In genomic region chr1:4655674-4656532, GRCh38 we compare ENCODE assay signal across 8 cellular contexts. TPM values are rescaled to one million over a fixed set of nuclear protein-coding genes. Genes with fewer than 3 reads are reported as not detected.
A peak's percentile ranks its signal among the peaks of the same experiment; 100 is the strongest.
DNase-seq lines count a peak whose midpoint lies in the region; ATAC-seq and TF ChIP-seq lines count a peak whose summit lies in the region.

No MANE protein-coding gene starts in this region.

- no peak for ATAC-seq in HG03196 (IDR thresholded peaks at IDR 0.05; ENCODE audit: unreplicated experiment)

- WGBS in iPS DF 6.9 (ENCODE audit: insufficient coverage, insufficient read length) = no CpG with 5 or more reads among the region's 78 CpGs
- 1 to 13% (median 2%) methylated on average over 17 to 78 of the region's 78 CpGs for WGBS in spleen, 5 donors

- TF ChIP-seq CTCF in spleen (IDR thresholded peaks at IDR 0.05 in 8 of 11, conservative IDR thresholded peaks at IDR 0.05 in 3 of 11) = peak in 10 of 11 experiments; percentile 14 to 61 (median 48)

- H3K9me3 ChIP-seq in iPS DF 6.9 (ENCODE audit: control insufficient read depth, insufficient read depth, low read length) = no peaks in the 10 kb centered on the region; the same call in 1 of the 2 replicates
- no peaks in the 10 kb centered on the region for H3K9me3 ChIP-seq in spleen

- H3K4me3 ChIP-seq in iPS DF 6.9 (ENCODE audit: low read length) (peak overlapping the region; percentile 20; the same call in 1 of the 2 replicates), spleen (peak overlapping the region in 7 of 8 donors; percentile 9 to 62 (median 35))

- TF ChIP-seq POLR2A in spleen (IDR thresholded peaks at IDR 0.05) = no peak

- peaks cover 2% of the 10 kb centered on the region; the same call in 1 of the 2 replicates for H3K4me1 ChIP-seq in iPS DF 6.9 (ENCODE audit: control insufficient read depth, insufficient read depth, low read length)
- peaks cover 0 to 38% (median 23%) of the 10 kb centered on the region in 6 donors for H3K4me1 ChIP-seq in spleen

- H3K27ac ChIP-seq in iPS DF 6.9 (ENCODE audit: low read length) (no peak overlapping the region), spleen (peak overlapping the region in 3 of 8 donors; percentile 21 to 48 (median 37))

- peaks cover 16% of the 10 kb centered on the region for H3K27me3 ChIP-seq in iPS DF 6.9 (ENCODE audit: control insufficient read depth, insufficient read depth, low read length)
- peaks cover 3 to 98% (median 61%) of the 10 kb centered on the region in 7 donors for H3K27me3 ChIP-seq in spleen (replicated peaks in 1 of 7)

- DNase-seq in Caki2 (ENCODE audit: low read depth) (peak; percentile 67), HT1080 (ENCODE audit: low read depth) (peak; percentile 77), amniotic epithelial cell (ENCODE audit: low read depth) (peak; percentile 3), iPS DF 6.9 (ENCODE audit: low read depth, low spot score) (no peak), spleen (no peak), HPDE6-E6E7 (ENCODE audit: extremely low spot score) (no peak), NCI-H2227 (lab: John Stamatoyannopoulos, UW; ENCODE audit: unreplicated experiment) (no peak)

- in situ Hi-C loops in Caki2 (cut with HindIII; ENCODE audit: low pct_unique_long_range_greater_than_20kb, low sequenced_read_pairs) = no loop called here

- H3K36me3 ChIP-seq in iPS DF 6.9 (ENCODE audit: control insufficient read depth, insufficient read depth, low read length) (no peaks in the 10 kb centered on the region), spleen (no peaks in the 10 kb centered on the region)

- intact Hi-C loops in spleen (cut with DNase I; ENCODE audit: low total_unique reads) = no loop called here

RNA-seq across cellular contexts. Expression of gene AJAP1, which starts 1.5 kb away (rescaled TPM):
- total RNA-seq in Caki2 (2014; rRNA removed; shearing (Covaris generic); ENCODE audit: low replicate concordance) = 6.5 and 19.3 TPM in 2 replicates
- total RNA-seq in HT1080 (2014; rRNA removed; shearing (Covaris generic)) = 26.1 and 26.4 TPM in 2 replicates
- polyA plus RNA-seq in HT1080 (2015; cell fraction: cytosol; rRNA removed) = 16.6 and 19.0 TPM in 2 replicates
- polyA plus RNA-seq in HT1080 (2015; cell fraction: nucleus; rRNA removed) = 12.6 and 14.5 TPM in 2 replicates
- 10 to 100 TPM in 2 of 7 donors, 1 to 10 TPM in 5; 1.7 to 13.3 (median 2.9) TPM for total RNA-seq in spleen
- polyA plus RNA-seq in spleen = under 1 TPM; 0.04 to 0.27 (median 0.26) TPM

Comparison
In these comparisons a context has a peak if more than half of its experiments do, and no peak if none do; other contexts are left out.
1. DNase-seq: peak in Caki2 (single experiment), HT1080 (single experiment) and amniotic epithelial cell (single experiment); none in iPS DF 6.9 (single experiment), spleen (single experiment), HPDE6-E6E7 (single experiment) and NCI-H2227 (single experiment).